Comparison of ENCODE assay signal across 8 cellular contexts in the genomic region with DNA sequence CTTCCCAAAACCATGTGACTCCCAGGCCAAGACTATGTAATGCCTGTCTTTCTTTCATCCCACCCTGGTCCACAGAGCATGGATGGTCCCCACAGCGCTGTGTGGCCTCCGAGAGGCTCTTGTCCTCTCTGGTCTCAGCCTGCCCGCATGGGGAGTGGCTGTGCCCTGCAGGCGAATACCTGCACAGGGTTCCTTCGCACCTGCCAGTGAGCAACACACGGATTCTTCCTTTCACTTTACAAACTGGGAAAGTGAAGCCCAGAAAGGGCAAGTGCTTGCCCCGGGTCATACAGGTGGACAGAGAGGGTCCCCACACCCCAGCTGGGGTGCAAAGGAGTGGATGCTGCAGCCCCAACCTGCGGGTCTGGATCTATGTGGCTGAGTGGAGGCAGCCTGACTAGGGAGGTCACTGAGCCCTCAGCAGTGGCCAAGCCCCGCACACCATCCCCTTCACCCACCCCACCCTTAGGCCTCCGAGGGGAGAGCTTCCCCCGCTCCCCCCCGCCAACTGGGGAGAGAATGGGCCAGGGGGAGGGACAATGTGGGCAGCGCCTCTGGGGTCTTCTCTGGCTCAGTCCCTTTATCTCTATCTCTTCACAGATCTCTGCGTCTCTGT. TPM values are rescaled to one million over a fixed set of nuclear protein-coding genes. Genes with fewer than 3 reads are reported as not detected.
DNase-seq lines count a peak whose midpoint lies in the region; ATAC-seq and TF ChIP-seq lines count a peak whose summit lies in the region.

No MANE protein-coding gene starts in this region.

- peak overlapping the region in 3 of 6 donors; percentile 78 to 90 (median 81) for H3K27ac Mint-ChIP-seq in naive B cell

- no peaks in the 10 kb centered on the region for H3K9me3 Mint-ChIP-seq in naive B cell

- DNase-seq in AG10803 (ENCODE audit: low read depth) (no peak), MG63 (no peak), naive B cell (no peak), COLO829 (ENCODE audit: low spot score) (no peak), SHP77 treated with DMSO at 0.1 percent for 48 hours (lab: John Stamatoyannopoulos, UW) (no peak), NK-92 (lab: John Stamatoyannopoulos, UW; ENCODE audit: unreplicated experiment) (no peak), NAMALWA (ENCODE audit: low spot score) (no peak)

- no peak for TF ChIP-seq CTCF in AG10803 (conservative IDR thresholded peaks at IDR 0.05; ENCODE audit: low read length)

- peak overlapping the region; percentile 60 to 70 for H3K9ac ChIP-seq in duodenal mucosa (ENCODE audit: low read depth in 1 of 2, low read length in 2 of 2)

- H3K4me1 ChIP-seq in duodenal mucosa (ENCODE audit: control insufficient read depth in 1 of 2, insufficient read depth in 2 of 2, low read length in 2 of 2), result peaks cover 11 to 26% of the 10 kb centered on the region in 2 donors

- H3K27me3 Mint-ChIP-seq in naive B cell, result peaks cover 0 to 6% (median under 1%) of the 10 kb centered on the region in 3 donors

- no peak for ATAC-seq in naive B cell (ENCODE audit: low read depth in 2 of 2)

- peaks cover 21% of the 10 kb centered on the region for H3K36me3 ChIP-seq in MG63
- H3K36me3 ChIP-seq in duodenal mucosa (ENCODE audit: control insufficient read depth in 1 of 2, insufficient read depth in 2 of 2, low read length in 2 of 2), result no peaks in the 10 kb centered on the region

- H3K36me3 Mint-ChIP-seq in naive B cell, result no peaks in the 10 kb centered on the region

- H3K4me3 ChIP-seq in AG10803 (ENCODE audit: low read length) (peak overlapping the region; percentile 65), MG63 (peak overlapping the region; percentile 83), duodenal mucosa (ENCODE audit: low read depth in 1 of 2, low read length in 2 of 2) (peak overlapping the region; percentile 65 to 81)

- H3K9me3 ChIP-seq in MG63 (no peaks in the 10 kb centered on the region), duodenal mucosa (ENCODE audit: control insufficient read depth in 1 of 2, low read length in 2 of 2) (no peaks in the 10 kb centered on the region)

- H3K27me3 ChIP-seq in MG63 (no peaks in the 10 kb centered on the region), duodenal mucosa (ENCODE audit: control insufficient read depth in 1 of 2, insufficient read depth in 2 of 2, low read length in 2 of 2) (no peaks in the 10 kb centered on the region)

- H3K4me1 Mint-ChIP-seq in naive B cell, result peaks cover 30 to 48% (median 44%) of the 10 kb centered on the region in 3 donors

- peak overlapping the region; percentile 80 to 98 (median 92) for H3K4me3 Mint-ChIP-seq in naive B cell

- H3K27ac ChIP-seq in duodenal mucosa (ENCODE audit: low read depth, low read length), result no peak overlapping the region

RNA-seq across cellular contexts. Expression of gene MARK4, which starts 0.7 kb away (rescaled TPM):
- 10.1 and 12.0 TPM in 2 replicates for total RNA-seq in MG63 (2014; rRNA removed; shearing (Covaris generic); ENCODE audit: low replicate concordance)
- polyA plus RNA-seq in naive B cell (ENCODE audit: low read depth in 6 of 6), result 1 to 10 TPM in 1 of 6 donors, under 1 TPM in 4, not detected in 1; 0.35 to 2.7 (median 0.82) TPM

RNA-seq across cellular contexts. Expression of gene EXOC3L2, which starts 5.1 kb away (rescaled TPM):
- total RNA-seq in MG63 (2014; rRNA removed; shearing (Covaris generic); ENCODE audit: low replicate concordance), result not detected in 2 replicates
- polyA plus RNA-seq in naive B cell (ENCODE audit: low read depth in 6 of 6), result not detected
